23 cellular contexts compared by ENCODE assay signal in the genomic region with DNA sequence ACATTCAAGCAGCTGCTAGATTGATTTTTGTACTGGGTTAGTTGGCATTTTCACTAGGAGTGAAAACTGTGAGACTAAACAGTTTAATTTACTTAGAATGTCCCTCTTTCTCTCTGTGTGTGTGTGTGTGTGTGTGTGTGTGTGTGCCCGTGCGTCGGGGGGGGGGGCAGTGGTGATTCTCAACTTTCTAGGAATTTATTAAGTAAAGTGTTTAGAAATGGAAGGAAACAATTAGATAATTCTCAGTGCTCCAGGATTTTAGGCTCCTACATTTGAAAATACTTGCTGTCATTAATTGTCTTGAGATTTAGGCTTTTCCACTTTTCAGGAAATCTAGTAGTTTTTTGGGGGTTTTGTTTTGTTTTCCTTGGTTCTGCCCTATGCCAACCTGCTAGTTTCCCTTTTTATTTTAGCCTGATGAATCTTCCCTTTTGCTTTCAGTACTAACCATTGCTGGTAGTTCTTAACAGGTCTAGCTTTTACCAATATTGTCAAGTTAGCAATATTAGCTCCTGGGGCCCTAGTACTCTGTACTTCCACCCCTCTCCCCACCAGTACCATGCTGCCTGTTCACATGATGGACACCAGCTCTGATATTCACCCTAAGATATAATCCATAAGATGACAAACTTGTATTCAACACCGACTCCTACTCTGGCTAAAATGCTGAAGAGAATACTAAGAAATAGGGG. TPM values are rescaled to one million over a fixed set of nuclear protein-coding genes. Genes with fewer than 3 reads are reported as not detected.
DNase-seq lines count a peak whose midpoint lies in the region; ATAC-seq, FAIRE-seq and TF ChIP-seq lines count a peak whose summit lies in the region.
"Had no signal": no experiment of that assay in that cellular context is flagged by ENCODE, and none has a peak within 500 bp of the region (broad histone marks: within the 10 kb centered on the region; RNA-seq: fewer than 3 reads in every experiment).

No MANE protein-coding gene starts in this region.

- H3K79me2 ChIP-seq in Loucy (ENCODE audit: insufficient read depth, low read length) (peaks cover 80% of the 10 kb centered on the region), K562 (ENCODE audit: control insufficient read depth, insufficient read depth, low read length) (no peaks in the 10 kb centered on the region; the same call in 2 of the 3 replicates), HepG2 (ENCODE audit: insufficient read depth, low read length) (peaks cover 92% of the 10 kb centered on the region)

- H3K27ac ChIP-seq in K562 (ENCODE audit: extremely low read depth, low read depth, low read length) = no peak overlapping the region
- H3K27ac ChIP-seq in HepG2 (ENCODE audit: extremely low read length, insufficient read depth, low read length) = no peak overlapping the region
- peak overlapping the region in 3 of 5 donors; percentile 55 to 96 (median 65) for H3K27ac ChIP-seq in stomach
- H3K27ac ChIP-seq: neutrophil had no signal

- in situ Hi-C loops in K562 (cut with MboI) (no loop called here), HepG2 (cut with HindIII; ENCODE audit: extremely low pct_ligation_motif_present, low pct_unique_long_range_greater_than_20kb) (no loop called here)

- no peak overlapping the region for H3K27ac Mint-ChIP-seq in activated naive CD4-positive, alpha-beta T cell treated with anti-CD3 and anti-CD28 coated beads, Interleukin-2, amount 10 ng/mL, durations not matched to agents 7 days and 5 days
- H3K27ac Mint-ChIP-seq: activated B cell treated with CpG ODN at 0.5 μM for 24 hours; activated naive CD8-positive, alpha-beta T cell treated with anti-CD3 and anti-CD28 coated beads for 36 hours; activated T-helper 2 cell treated with anti-CD3 and anti-CD28 coated beads, Interferon-gamma antibody, Interleukin-2, Interleukin-4, amounts not matched to agents 10 μg/mL and 5 μg/mL and 100 μg/mL, durations not matched to agents 14 hours and 24 hours and 36 hours; CD4-positive, alpha-beta T cell; stimulated activated effector memory CD8-positive, alpha-beta T cell treated with anti-CD3 and anti-CD28 coated beads, Interleukin-12 subunit alpha, Interleukin-12 subunit beta, amount 100 ng/mL, for 72 hours had no signal

- TF ChIP-seq POLR2A in K562 (conservative IDR thresholded peaks at IDR 0.05) (no peak), HepG2 (IDR thresholded peaks at IDR 0.05; ENCODE audit: insufficient read depth in 1 of 2, low read depth in 2 of 2, low read length in 2 of 2) (no peak), stomach (IDR thresholded peaks at IDR 0.05) (no peak)

- H3K9me2 ChIP-seq in Loucy (replicated peaks; ENCODE audit: low read depth, low read length) = no peaks in the 10 kb centered on the region

- BruUV-seq in K562 (replicated peaks; lab: Mats Ljungman, UMichigan) = no TSS peak
- BruUV-seq in HepG2 (replicated peaks; lab: Mats Ljungman, UMichigan) = no TSS peak

- CTCF ChIA-PET in K562 (lab: Yijun Ruan, JAX; ENCODE audit: low intra/inter-chr PET ratio) (no interaction called here), HepG2 (lab: Yijun Ruan, JAX; ENCODE audit: low intra/inter-chr PET ratio, low total read pairs) (no interaction called here)
- CTCF ChIA-PET in activated naive CD4-positive, alpha-beta T cell treated with anti-CD3 and anti-CD28 coated beads, Interleukin-2, amount 10 ng/mL, durations not matched to agents 7 days and 5 days (lab: Charles Lee) = interaction anchor here (0.7 kb wide), 1 partner anchor 8 kb away, joined by 3 read pairs; no protein-coding TSS in a partner anchor

- 60% methylated on average over 1 of the region's 4 CpGs for WGBS in K562 (ENCODE audit: insufficient coverage, low coverage, missing lambda C conversion rate)
- 64% methylated on average over 4 of the region's 4 CpGs for WGBS in HepG2 (ENCODE audit: low lambda C conversion rate)
- 45 to 77% (median 59%) methylated on average over 4 of the region's 4 CpGs for WGBS in stomach, 5 donors

- no peak for TF ChIP-seq RAD21 in K562 (CRISPR knock-in tag; conservative IDR thresholded peaks at IDR 0.05 in 1 of 2, IDR thresholded peaks at IDR 0.05 in 1 of 2)
- no peak for TF ChIP-seq RAD21 in HepG2 (CRISPR knock-in tag; IDR thresholded peaks at IDR 0.05)

- H3K9me3 Mint-ChIP-seq in activated naive CD4-positive, alpha-beta T cell treated with anti-CD3 and anti-CD28 coated beads, Interleukin-2, amount 10 ng/mL, durations not matched to agents 7 days and 5 days = peaks cover 10% of the 10 kb centered on the region
- H3K9me3 Mint-ChIP-seq: activated B cell treated with CpG ODN at 0.5 μM for 24 hours; activated naive CD8-positive, alpha-beta T cell treated with anti-CD3 and anti-CD28 coated beads for 36 hours; CD4-positive, alpha-beta T cell; stimulated activated effector memory CD8-positive, alpha-beta T cell treated with anti-CD3 and anti-CD28 coated beads, Interleukin-12 subunit alpha, Interleukin-12 subunit beta, amount 100 ng/mL, for 72 hours had no signal

- no peak overlapping the region for H3K4me3 Mint-ChIP-seq in activated naive CD4-positive, alpha-beta T cell treated with anti-CD3 and anti-CD28 coated beads, Interleukin-2, amount 10 ng/mL, durations not matched to agents 7 days and 5 days
- H3K4me3 Mint-ChIP-seq: activated B cell treated with CpG ODN at 0.5 μM for 24 hours; activated naive CD8-positive, alpha-beta T cell treated with anti-CD3 and anti-CD28 coated beads for 36 hours; CD4-positive, alpha-beta T cell; stimulated activated effector memory CD8-positive, alpha-beta T cell treated with anti-CD3 and anti-CD28 coated beads, Interleukin-12 subunit alpha, Interleukin-12 subunit beta, amount 100 ng/mL, for 72 hours had no signal

- H2AFZ ChIP-seq in Loucy (ENCODE audit: low read length) = no peak overlapping the region
- H2AFZ ChIP-seq in K562 (ENCODE audit: low read depth, low read length) = no peak overlapping the region
- no peak overlapping the region for H2AFZ ChIP-seq in HepG2 (ENCODE audit: low read length)

- no peaks in the 10 kb centered on the region for H3F3A ChIP-seq in Loucy (ENCODE audit: low read depth)

- peaks cover 87% of the 10 kb centered on the region for H3K27me3 Mint-ChIP-seq in activated naive CD4-positive, alpha-beta T cell treated with anti-CD3 and anti-CD28 coated beads, Interleukin-2, amount 10 ng/mL, durations not matched to agents 7 days and 5 days

- no peaks in the 10 kb centered on the region for H3K36me3 ChIP-seq in Loucy (ENCODE audit: insufficient read depth, low read length)
- no peaks in the 10 kb centered on the region for H3K36me3 ChIP-seq in K562 (ENCODE audit: control insufficient read depth, insufficient read depth, low read length)
- peaks cover 3 to 7% of the 10 kb centered on the region in 2 experiments; a peak in 4 of 5 replicates for H3K36me3 ChIP-seq in HepG2 (replicated peaks in 1 of 2; ENCODE audit: control insufficient read depth in 1 of 2, insufficient read depth in 2 of 2, low read length in 2 of 2)
- no peaks in the 10 kb centered on the region for H3K36me3 ChIP-seq in stomach
- H3K36me3 ChIP-seq: esophagus squamous epithelium, neutrophil had no signal

- FAIRE-seq in K562 (lab: Jason Lieb, UNC) = peak; percentile 6
- FAIRE-seq in HepG2 (lab: Jason Lieb, UNC) = no peak
- FAIRE-seq: keratinocyte had no signal

- TF ChIP-seq EP300 in K562 (IDR thresholded peaks at IDR 0.05; ENCODE audit: low read length) (no peak), HepG2 (IDR thresholded peaks at IDR 0.05; ENCODE audit: low read depth in 2 of 2, low read length in 2 of 2) (no peak), HepG2 (CRISPR knock-in tag; IDR thresholded peaks at IDR 0.05; ENCODE audit: borderline replicate concordance) (no peak), stomach (IDR thresholded peaks at IDR 0.05) (no peak)

- no peak overlapping the region for H3K4me3 ChIP-seq in Loucy (ENCODE audit: low read length, poor library complexity, severe bottlenecking)
- H3K4me3 ChIP-seq in K562 = no peak overlapping the region
- H3K4me3 ChIP-seq in HepG2 (replicated peaks in 1 of 3; ENCODE audit: insufficient read depth in 1 of 3, low read depth in 2 of 3, low read length in 3 of 3) = no peak overlapping the region
- peak overlapping the region in 1 of 4 donors; percentile 87 for H3K4me3 ChIP-seq in stomach

- POLR2A ChIA-PET in K562 (lab: Yijun Ruan, JAX) = interaction anchor here (0.7 to 2.2 kb wide), 4 partner anchors 9 to 14 kb away, joined by 3 to 7 read pairs (median 4); no protein-coding TSS in a partner anchor
- POLR2A ChIA-PET in HepG2 (lab: Yijun Ruan, JAX) = interaction anchor here (0.7 to 1.4 kb wide), 3 partner anchors 14 to 106 kb away, joined by 3 to 5 read pairs (median 3); no protein-coding TSS in a partner anchor

- peaks cover 5% of the 10 kb centered on the region for H3K27me3 ChIP-seq in Loucy (ENCODE audit: insufficient read depth, low read length, poor library complexity, severe bottlenecking)
- H3K27me3 ChIP-seq in K562 (ENCODE audit: control insufficient read depth in 2 of 2, insufficient read depth in 2 of 2, low read length in 2 of 2) = peaks cover 5 to 13% of the 10 kb centered on the region in 2 experiments; a peak in 3 of 5 replicates
- H3K27me3 ChIP-seq in HepG2 (ENCODE audit: control insufficient read depth in 1 of 2, insufficient read depth in 2 of 2, low read length in 2 of 2) = no peaks in the 10 kb centered on the region; a peak in 1 of 5 replicates
- peaks cover 0 to 27% (median 3%) of the 10 kb centered on the region in 3 donors for H3K27me3 ChIP-seq in stomach
- H3K27me3 ChIP-seq: esophagus squamous epithelium had no signal

- intact Hi-C loops in K562 (cut with micrococcal nuclease) (no loop called here), HepG2 (cut with micrococcal nuclease; ENCODE audit: unreplicated experiment) (no loop called here), stomach (cut with DNase I; ENCODE audit: low total_unique reads) (no loop called here)

- no peaks in the 10 kb centered on the region for H3K9me3 ChIP-seq in Loucy (ENCODE audit: insufficient read depth, low read depth, low read length)
- no peaks in the 10 kb centered on the region for H3K9me3 ChIP-seq in K562 (replicated peaks; ENCODE audit: control insufficient read depth, insufficient read depth, low read depth, low read length)
- peaks cover 9% of the 10 kb centered on the region; the same call in 1 of the 2 replicates for H3K9me3 ChIP-seq in HepG2 (ENCODE audit: low read length)
- no peaks in the 10 kb centered on the region for H3K9me3 ChIP-seq in stomach
- H3K9me3 ChIP-seq: esophagus squamous epithelium, neutrophil had no signal

- TF ChIP-seq CTCF in Loucy (conservative IDR thresholded peaks at IDR 0.05; ENCODE audit: low read length) (no peak), K562 (IDR thresholded peaks at IDR 0.05 in 2 of 3, conservative IDR thresholded peaks at IDR 0.05 in 1 of 3; ENCODE audit: insufficient read depth in 2 of 3, low read depth in 1 of 3, low read length in 3 of 3) (no peak), HepG2 (CRISPR knock-in tag; IDR thresholded peaks at IDR 0.05) (no peak), stomach (IDR thresholded peaks at IDR 0.05) (no peak)

- H3K4me1 Mint-ChIP-seq in activated naive CD4-positive, alpha-beta T cell treated with anti-CD3 and anti-CD28 coated beads, Interleukin-2, amount 10 ng/mL, durations not matched to agents 7 days and 5 days = peaks cover 63% of the 10 kb centered on the region

- peaks cover 84% of the 10 kb centered on the region for H3K4me1 ChIP-seq in Loucy (ENCODE audit: insufficient read depth, low read length, poor library complexity, severe bottlenecking)
- peaks cover 16 to 28% of the 10 kb centered on the region in 2 experiments for H3K4me1 ChIP-seq in K562 (replicated peaks in 1 of 2; ENCODE audit: control insufficient read depth in 2 of 2, insufficient read depth in 2 of 2, low read length in 2 of 2)
- peaks cover 74% of the 10 kb centered on the region for H3K4me1 ChIP-seq in HepG2 (ENCODE audit: insufficient read depth, low read length)
- H3K4me1 ChIP-seq in stomach = peaks cover 49 to 91% (median 70%) of the 10 kb centered on the region in 4 donors

- no peak for DNase-seq in K562 (ENCODE audit: extremely low read depth in 1 of 4, low spot score in 3 of 4)
- DNase-seq in HepG2 (ENCODE audit: low spot score) = no peak
- DNase-seq in stomach = no peak
- DNase-seq in anterior cingulate cortex (lab: John Stamatoyannopoulos, UW) = no peak
- no peak for DNase-seq in activated naive CD4-positive, alpha-beta T cell treated with anti-CD3 and anti-CD28 coated beads, Interleukin-2, amount 10 ng/mL, durations not matched to agents 7 days and 5 days
- DNase-seq: activated B cell treated with CpG ODN at 0.5 μM for 24 hours; activated naive CD8-positive, alpha-beta T cell treated with anti-CD3 and anti-CD28 coated beads for 36 hours; CD4-positive, alpha-beta T cell; effector CD8-positive, alpha-beta T cell; esophagus squamous epithelium; HCEC 1CT; mesenchymal stem cell; NCI-H1105; NCI-H2081 treated with DMSO at 0.1 percent for 48 hours; NCI-H446 treated with DMSO at 0.1 percent for 48 hours; OCI-M1; SHP77 treated with DMSO at 0.1 percent for 48 hours had no signal

- no peak overlapping the region for H3K9ac ChIP-seq in Loucy (ENCODE audit: low read depth, low read length, poor library complexity, severe bottlenecking)
- no peak overlapping the region for H3K9ac ChIP-seq in K562 (ENCODE audit: insufficient read depth in 1 of 2, low read depth in 2 of 2, low read length in 2 of 2)
- H3K9ac ChIP-seq in HepG2 (ENCODE audit: insufficient read depth, low read depth, low read length) = no peak overlapping the region

- H4K20me1 ChIP-seq in Loucy (ENCODE audit: insufficient read depth, low read length, poor library complexity, severe bottlenecking) (peaks cover 9% of the 10 kb centered on the region), K562 (replicated peaks; ENCODE audit: control insufficient read depth, insufficient read depth, low read length) (peaks cover 4% of the 10 kb centered on the region; the same call in 1 of the 2 replicates), HepG2 (ENCODE audit: insufficient read depth, low read length) (peaks cover 20% of the 10 kb centered on the region)

- peaks cover 11% of the 10 kb centered on the region for H3K36me3 Mint-ChIP-seq in activated naive CD4-positive, alpha-beta T cell treated with anti-CD3 and anti-CD28 coated beads, Interleukin-2, amount 10 ng/mL, durations not matched to agents 7 days and 5 days
- H3K36me3 Mint-ChIP-seq: activated naive CD8-positive, alpha-beta T cell treated with anti-CD3 and anti-CD28 coated beads for 36 hours had no signal

- H3K9me1 ChIP-seq in K562 (ENCODE audit: control insufficient read depth, insufficient read depth, low read length) = peaks cover 4% of the 10 kb centered on the region

- ATAC-seq in K562 = no peak
- no peak for ATAC-seq in HepG2
- ATAC-seq in HG03045 (IDR thresholded peaks at IDR 0.05; ENCODE audit: unreplicated experiment) = no peak
- ATAC-seq: stimulated activated effector memory CD8-positive, alpha-beta T cell treated with anti-CD3 and anti-CD28 coated beads, Interleukin-12 subunit alpha, Interleukin-12 subunit beta, amount 100 ng/mL, for 72 hours had no signal

- peak overlapping the region; percentile 98 for H3K4me2 ChIP-seq in Loucy (ENCODE audit: low read depth, low read length, poor library complexity, severe bottlenecking)
- no peak overlapping the region for H3K4me2 ChIP-seq in K562 (ENCODE audit: insufficient read depth, low read length)
- H3K4me2 ChIP-seq in HepG2 (ENCODE audit: low read depth, low read length) = peak overlapping the region; percentile 86

RNA-seq across cellular contexts. Expression of a gene that starts 4.9 kb away (rescaled TPM):
- total RNA-seq in K562 (2011; cell fraction: chromatin; rRNA removed; ENCODE audit: low replicate concordance) = 16.7 and 39.1 TPM in 2 replicates
- total RNA-seq in K562 (2011; cell fraction: nucleolus; rRNA removed) = 11.2 and 15.0 TPM in 2 replicates
- 13.9 and 14.0 TPM in 2 replicates for total RNA-seq in K562 (2011; cell fraction: nucleoplasm; rRNA removed)
- total RNA-seq in K562 (2014; rRNA removed) = 1.8 and 4.3 TPM in 2 replicates
- total RNA-seq in K562 (2014; rRNA removed; fragmentation: Illumina TruSeq; extraction: Trizol) = 2.6 and 4.1 TPM in 2 replicates
- 5.3 and 5.6 TPM in 2 replicates for total RNA-seq in K562 (2015; rRNA removed; fragmentation: Illumina TruSeq; extraction: Trizol)
- 9.9 and 11.2 TPM in 2 replicates for total RNA-seq in K562 (2021)
- 4.1 and 14.1 TPM in 2 replicates for polyA plus RNA-seq in K562 (2011; rRNA removed)
- polyA plus RNA-seq in K562 (2011; cell fraction: cytosol; rRNA removed) = 3.4 and 4.8 TPM in 2 replicates
- polyA plus RNA-seq in K562 (2011; cell fraction: nucleus; rRNA removed) = 15.8 and 17.6 TPM in 2 replicates
- 13.3 and 35.0 TPM in 2 replicates for polyA plus RNA-seq in K562 (2012)
- polyA plus RNA-seq in K562 (2014; fragmentation: Illumina TruSeq; extraction: Trizol) = 4.6 and 6.2 TPM in 2 replicates
- under 1 TPM; 0.25 to 0.56 TPM for polyA plus RNA-seq in K562 (2014; fragmentation: Nextera tagmentation; extraction: Ambion mirVana)
- 2.9 and 3.6 TPM in 2 replicates for polyA plus RNA-seq in K562 (2014; rRNA removed)
- polyA minus RNA-seq in K562 (2011; rRNA and poly(A)+ RNA removed) = 6.0 and 12.7 TPM in 2 replicates
- 6.8 and 16.1 TPM in 2 replicates for polyA minus RNA-seq in K562 (2011; cell fraction: cytosol; rRNA and poly(A)+ RNA removed)
- polyA minus RNA-seq in K562 (2011; cell fraction: nucleus; rRNA and poly(A)+ RNA removed) = 14.5 and 17.2 TPM in 2 replicates
- total RNA-seq in HepG2 (2016; rRNA removed; fragmentation: Illumina TruSeq; extraction: Trizol) = 47.1 and 64.9 TPM in 2 replicates
- total RNA-seq in HepG2 (2016; cell fraction: cytosol; rRNA removed; fragmentation: Illumina TruSeq; extraction: Trizol; ENCODE audit: low read depth) = 15.6 and 21.2 TPM in 2 replicates
- total RNA-seq in HepG2 (2016; cell fraction: insoluble cytoplasmic fraction; rRNA removed; fragmentation: Illumina TruSeq; extraction: Trizol) = 45.9 and 54.8 TPM in 2 replicates
- 54.5 and 63.7 TPM in 2 replicates for total RNA-seq in HepG2 (2016; cell fraction: membrane; rRNA removed; fragmentation: Illumina TruSeq; extraction: Trizol)
- total RNA-seq in HepG2 (2016; cell fraction: nucleus; rRNA removed; fragmentation: Illumina TruSeq; extraction: Trizol) = 54.3 and 61.3 TPM in 2 replicates
- 182 and 202 TPM in 2 replicates for polyA plus RNA-seq in HepG2 (2011; rRNA removed)
- polyA plus RNA-seq in HepG2 (2011; cell fraction: cytosol; rRNA removed) = 62.2 and 87.1 TPM in 2 replicates
- 133 and 141 TPM in 2 replicates for polyA plus RNA-seq in HepG2 (2011; cell fraction: nucleus; rRNA removed)
- 97.8 and 103 TPM in 2 replicates for polyA plus RNA-seq in HepG2 (2012)
- 15.2 and 19.3 TPM in 2 replicates for polyA plus RNA-seq in HepG2 (2016; cell fraction: cytosol; fragmentation: Illumina TruSeq; extraction: Trizol; ENCODE audit: low read depth)
- 72.5 and 91.0 TPM in 2 replicates for polyA plus RNA-seq in HepG2 (2016; cell fraction: insoluble cytoplasmic fraction; fragmentation: Illumina TruSeq; extraction: Trizol; ENCODE audit: low read depth)
- polyA plus RNA-seq in HepG2 (2016; cell fraction: membrane; fragmentation: Illumina TruSeq; extraction: Trizol; ENCODE audit: low read depth) = 64.7 and 77.7 TPM in 2 replicates
- polyA plus RNA-seq in HepG2 (2016; cell fraction: nucleus; fragmentation: Illumina TruSeq; extraction: Trizol; ENCODE audit: insufficient read depth, low read depth) = 74.5 and 82.8 TPM in 2 replicates
- polyA minus RNA-seq in HepG2 (2011; rRNA and poly(A)+ RNA removed; ENCODE audit: low replicate concordance) = 156 and 217 TPM in 2 replicates
- polyA minus RNA-seq in HepG2 (2011; cell fraction: cytosol; rRNA and poly(A)+ RNA removed) = 122 and 129 TPM in 2 replicates
- 185 and 262 TPM in 2 replicates for polyA minus RNA-seq in HepG2 (2011; cell fraction: nucleus; rRNA and poly(A)+ RNA removed)
- total RNA-seq in stomach = 100 to 1,000 TPM in 4 of 5 donors, 10 to 100 TPM in 1; 69.0 to 217 (median 156) TPM
- 10 to 100 TPM; 35.1 to 82.6 (median 47.1) TPM for polyA plus RNA-seq in stomach

Comparison
In these comparisons a context has a peak if more than half of its experiments do, and no peak if none do; other contexts are left out.
1. H3K27ac ChIP-seq: peak in stomach (3 of 5); none in K562 (single experiment) and HepG2 (single experiment).